9 cellular contexts compared by ENCODE assay signal in the genomic region with DNA sequence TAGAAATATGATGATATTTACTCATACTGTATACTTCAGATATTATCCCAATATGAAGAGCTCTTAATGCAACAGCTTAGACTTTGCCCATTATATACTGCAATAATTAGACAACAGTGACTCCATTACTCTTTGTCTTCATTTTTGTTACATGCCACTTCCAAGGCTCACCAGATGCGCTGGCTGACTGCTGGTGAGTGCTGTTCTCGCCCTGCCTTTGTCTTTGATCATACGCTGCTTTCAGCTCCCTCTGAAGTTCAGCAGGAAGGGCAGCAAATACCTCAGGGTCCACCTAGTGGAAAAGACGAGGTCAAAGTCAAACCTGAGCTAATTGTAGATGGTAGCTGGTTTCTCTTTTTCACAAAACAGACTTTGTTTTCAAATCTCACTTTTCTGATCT.
A peak's percentile ranks its signal among the peaks of the same experiment; 100 is the strongest.
DNase-seq lines count a peak whose midpoint lies in the region; ATAC-seq and TF ChIP-seq lines count a peak whose summit lies in the region.
"Had no signal": no experiment of that assay in that cellular context is flagged by ENCODE, and none has a peak within 500 bp of the region (broad histone marks: within the 10 kb centered on the region; RNA-seq: fewer than 3 reads in every experiment).

No MANE protein-coding gene starts in this region.

- H3K27me3 Mint-ChIP-seq in HFFc6 (ENCODE audit: insufficient read depth) (peaks cover 1% of the 10 kb centered on the region; the same call in 1 of the 2 replicates), brain (no peaks in the 10 kb centered on the region)
- H3K27me3 Mint-ChIP-seq: dendritic cell treated with granulocyte-macrophage colony-stimulating factor and Interleukin-4, amounts not matched to agents 40 ng/mL and 50 ng/mL, for 4 days had no signal

- H3K4me1 Mint-ChIP-seq in HFFc6 (ENCODE audit: low read depth), result peaks cover 42% of the 10 kb centered on the region
- H3K4me1 Mint-ChIP-seq in brain, result peaks cover 5% of the 10 kb centered on the region

- peaks cover 13% of the 10 kb centered on the region for H3K4me1 ChIP-seq in ACC112 (ENCODE audit: control insufficient read depth, insufficient read depth, low read length, unreplicated experiment)

- no peaks in the 10 kb centered on the region for H3K79me2 ChIP-seq in ACC112 (ENCODE audit: control insufficient read depth, insufficient read depth, low read length, unreplicated experiment)

- no peak for DNase-seq in HFFc6
- no peak for DNase-seq in left colon
- no peak for DNase-seq in erythroblast (lab: John Stamatoyannopoulos, UW)
- no peak for DNase-seq in NCI-H748 treated with DMSO at 0.1 percent for 48 hours (lab: John Stamatoyannopoulos, UW)
- no peak for DNase-seq in KBM-7

- H3K9me3 Mint-ChIP-seq in HFFc6 (no peaks in the 10 kb centered on the region), brain (no peaks in the 10 kb centered on the region)
- H3K9me3 Mint-ChIP-seq: dendritic cell treated with granulocyte-macrophage colony-stimulating factor and Interleukin-4, amounts not matched to agents 40 ng/mL and 50 ng/mL, for 4 days had no signal

- peak overlapping the region; percentile 7; the same call in 1 of the 2 replicates for H3K27ac ChIP-seq in ACC112 (ENCODE audit: low read depth, low read length)

- H3K4me3 Mint-ChIP-seq in HFFc6 (0 out of 2 replicates have a peak overlapping the region, but pooled peaks have one; percentile 14), brain (no peak overlapping the region)
- H3K4me3 Mint-ChIP-seq: dendritic cell treated with granulocyte-macrophage colony-stimulating factor and Interleukin-4, amounts not matched to agents 40 ng/mL and 50 ng/mL, for 4 days had no signal

- in situ Hi-C loops in KBM-7 (cut with MboI; ENCODE audit: low pct_unique_long_range_greater_than_20kb, low sequenced_read_pairs), result no loop called here

- intact Hi-C loops in left colon (cut with DNase I, micrococcal nuclease), result no loop called here

- H2AFZ ChIP-seq in ACC112 (ENCODE audit: low read length, unreplicated experiment), result no peak overlapping the region

- H3K36me3 Mint-ChIP-seq in HFFc6 (ENCODE audit: low read depth), result peaks cover 45% of the 10 kb centered on the region
- peaks cover 64% of the 10 kb centered on the region for H3K36me3 Mint-ChIP-seq in brain

- no peak for TF ChIP-seq POLR2A in erythroblast (IDR thresholded peaks at IDR 0.05; ENCODE audit: low read length)

- H3K27me3 ChIP-seq in ACC112 (ENCODE audit: insufficient read depth, low read length), result no peaks in the 10 kb centered on the region

- peak overlapping the region; percentile 32 for H3K27ac Mint-ChIP-seq in HFFc6
- peak overlapping the region in 4 of 5 experiments; percentile 9 to 81 (median 44) for H3K27ac Mint-ChIP-seq in brain
- H3K27ac Mint-ChIP-seq: dendritic cell treated with granulocyte-macrophage colony-stimulating factor and Interleukin-4, amounts not matched to agents 40 ng/mL and 50 ng/mL, for 4 days had no signal

- peak; percentile 36 for TF ChIP-seq CTCF in HFFc6 (IDR thresholded peaks at IDR 0.05)
- TF ChIP-seq CTCF in brain (conservative IDR thresholded peaks at IDR 0.05), result no peak

- no peak overlapping the region for H3K4me3 ChIP-seq in ACC112 (ENCODE audit: low read depth, low read length)

- ATAC-seq in left colon (peak; percentile 76), HG03159 (IDR thresholded peaks at IDR 0.05; ENCODE audit: unreplicated experiment) (no peak)

- H3K36me3 ChIP-seq in ACC112 (ENCODE audit: insufficient read depth, low read length), result peaks cover 56% of the 10 kb centered on the region
